In genomic region chrX:70030242-70030823, GRCh38 we compare ENCODE assay signal across 8 cellular contexts. TPM values are rescaled to one million over a fixed set of nuclear protein-coding genes. Genes with fewer than 3 reads are reported as not detected.
DNase-seq lines count a peak whose midpoint lies in the region; ATAC-seq, FAIRE-seq and TF ChIP-seq lines count a peak whose summit lies in the region.

No MANE protein-coding gene starts in this region.

- no peaks in the 10 kb centered on the region for H3K9me3 ChIP-seq in mammary epithelial cell (replicated peaks; ENCODE audit: insufficient read depth, low read length)
- no peaks in the 10 kb centered on the region for H3K9me3 ChIP-seq in kidney (ENCODE audit: control insufficient read depth in 1 of 2, low read length in 2 of 2)

- H3K4me2 ChIP-seq in mammary epithelial cell (ENCODE audit: insufficient read depth, low read depth, low read length), result no peak overlapping the region

- ATAC-seq in GM21529 (IDR thresholded peaks at IDR 0.05; ENCODE audit: unreplicated experiment) (peak; percentile 69), SK-N-SH treated with all-trans-retinoic acid at 6 μM for 48 hours (peak; percentile 82), GM21619 (IDR thresholded peaks at IDR 0.05; ENCODE audit: unreplicated experiment) (no peak)

- intact Hi-C loops in mammary epithelial cell (cut with micrococcal nuclease) (loop anchor here (1.0 to 5.0 kb wide), 4 partner anchors 67 to 537 kb away; partner anchors contain the start of gene EDA), kidney (cut with DNase I) (no loop called here)

- no peaks in the 10 kb centered on the region for H3K27me3 ChIP-seq in mammary epithelial cell (ENCODE audit: insufficient read depth, low read length)

- dilution Hi-C loops in mammary epithelial cell (cut with HindIII; ENCODE audit: low sequenced_read_pairs), result loop anchor here (10.0 kb wide), 1 partner anchor 64 kb away; no protein-coding TSS in a partner anchor

- H4K20me1 ChIP-seq in mammary epithelial cell (ENCODE audit: insufficient read depth, low read length), result no peaks in the 10 kb centered on the region

- BruUV-seq in mammary epithelial cell (replicated peaks; lab: Mats Ljungman, UMichigan), result no TSS peak

- in situ Hi-C loops in mammary epithelial cell (cut with MboI; ENCODE audit: low sequenced_read_pairs in 2 of 2), result no loop called here

- peak; percentile 72 for DNase-seq in ELF-1 (ENCODE audit: low read depth, low spot score)
- DNase-seq in mammary epithelial cell, result peak; percentile 51
- no peak for DNase-seq in kidney
- DNase-seq in stimulated activated CD8-positive, alpha-beta memory T cell treated with anti-CD3 and anti-CD28 coated beads, Interleukin-15, amount 100 ng/mL, for 1 hour (ENCODE audit: low read depth), result peak; percentile 4

- no peak for FAIRE-seq in kidney (lab: Jason Lieb, UNC)

- H3K36me3 ChIP-seq in mammary epithelial cell (ENCODE audit: insufficient read depth, low read length), result no peaks in the 10 kb centered on the region
- no peaks in the 10 kb centered on the region for H3K36me3 ChIP-seq in kidney (ENCODE audit: control insufficient read depth in 1 of 2, insufficient read depth in 2 of 2, low read length in 2 of 2)

- no peak overlapping the region for H3K27ac ChIP-seq in mammary epithelial cell (ENCODE audit: insufficient read depth, low read depth, low read length)
- no peak overlapping the region for H3K27ac ChIP-seq in kidney (ENCODE audit: low read depth in 2 of 2, low read length in 2 of 2)

- CTCF ChIA-PET in mammary epithelial cell (lab: Charles Lee; ENCODE audit: low non-redundant PET), result interaction anchor here (0.5 to 0.6 kb wide), 3 partner anchors 17 to 599 kb away, joined by 3 to 5 read pairs (median 4); no protein-coding TSS in a partner anchor

- no peak overlapping the region for H2AFZ ChIP-seq in mammary epithelial cell (ENCODE audit: low read depth, low read length)

- 45% methylated on average over 5 of the region's 5 CpGs for WGBS in mammary epithelial cell (ENCODE audit: low coverage, missing lambda C conversion rate)

- H3K4me1 ChIP-seq in mammary epithelial cell (ENCODE audit: insufficient read depth, low read length) (peaks cover 13% of the 10 kb centered on the region), kidney (ENCODE audit: control insufficient read depth in 1 of 2, insufficient read depth in 1 of 2, low read depth in 1 of 2, low read length in 2 of 2) (no peaks in the 10 kb centered on the region)

- TF ChIP-seq CTCF in LNCAP (IDR thresholded peaks at IDR 0.05), result peak; percentile 68
- peak; percentile 81 to 88 for TF ChIP-seq CTCF in mammary epithelial cell (conservative IDR thresholded peaks at IDR 0.05 in 1 of 2, IDR thresholded peaks at IDR 0.05 in 1 of 2; ENCODE audit: extremely low read depth in 1 of 2, insufficient read depth in 1 of 2, low read depth in 1 of 2, low read length in 2 of 2)
- peak; percentile 63 for TF ChIP-seq CTCF in kidney (IDR thresholded peaks at IDR 0.05; ENCODE audit: borderline replicate concordance, extremely low read depth, insufficient read depth)

- no peak overlapping the region for H3K4me3 ChIP-seq in mammary epithelial cell (replicated peaks in 1 of 3; ENCODE audit: insufficient read depth in 1 of 3, low read depth in 2 of 3, low read length in 3 of 3)
- no peak overlapping the region for H3K4me3 ChIP-seq in kidney (ENCODE audit: low read length in 2 of 2)

- H3K9ac ChIP-seq in mammary epithelial cell (ENCODE audit: insufficient read depth, low read length), result no peak overlapping the region
- H3K9ac ChIP-seq in kidney (ENCODE audit: low read length in 2 of 2), result no peak overlapping the region

- H3K79me2 ChIP-seq in mammary epithelial cell (ENCODE audit: insufficient read depth, low read length), result no peaks in the 10 kb centered on the region

TF ChIP-seq in SK-N-SH treated with all-trans-retinoic acid at 6 μM for 48 hours, 23 proteins besides CTCF, POLR2A, EP300 and RAD21:
- TF ChIP-seq ZNF565 (CRISPR knock-in tag; conservative IDR thresholded peaks at IDR 0.05; ENCODE audit: low read depth) (no peak), TCF4 (CRISPR knock-in tag; IDR thresholded peaks at IDR 0.05; ENCODE audit: borderline replicate concordance) (no peak)

RNA-seq across cellular contexts. Expression of gene AWAT2, which starts 19.4 kb away (rescaled TPM):
- total RNA-seq in mammary epithelial cell, result under 1 TPM in 1 of 2 donors, not detected in 1; 0.33 TPM
- not detected for polyA plus RNA-seq in mammary epithelial cell
- polyA minus RNA-seq in mammary epithelial cell, result not detected
- not detected for total RNA-seq in kidney
- not detected for polyA plus RNA-seq in kidney (ENCODE audit: insufficient read depth, low read depth, low replicate concordance)

RNA-seq across cellular contexts. Expression of gene OTUD6A, which starts 31.9 kb away (rescaled TPM):
- total RNA-seq in mammary epithelial cell (not detected), kidney (not detected)
- polyA plus RNA-seq in mammary epithelial cell (not detected), kidney (ENCODE audit: insufficient read depth, low read depth, low replicate concordance) (not detected)
- not detected for polyA minus RNA-seq in mammary epithelial cell
